22 cellular contexts compared by ENCODE assay signal in genomic region chr14:45715946-45716345, GRCh38.
"Had no signal": no experiment of that assay in that cellular context is flagged by ENCODE, and none has a peak within 500 bp of the region (broad histone marks: within the 10 kb centered on the region; RNA-seq: fewer than 3 reads in every experiment).

No MANE protein-coding gene starts in this region.

- H3K27me3 Mint-ChIP-seq: activated B cell treated with CpG ODN at 0.5 μM for 24 hours; activated CD4-positive, alpha-beta T cell treated with anti-CD3 and anti-CD28 coated beads for 36 hours; activated naive CD8-positive, alpha-beta T cell treated with anti-CD3 and anti-CD28 coated beads, Interleukin-2, amount 10 ng/mL, durations not matched to agents 7 days and 5 days; memory B cell; stimulated activated naive CD8-positive, alpha-beta T cell treated with anti-CD3 and anti-CD28 coated beads, Interleukin-15, Interleukin-2, amounts not matched to agents 100 ng/mL and 50 ng/mL, for 24 hours; T-helper 17 cell had no signal

- H3K36me3 ChIP-seq: gastrocnemius medialis, pancreas, tibial artery had no signal

- FAIRE-seq: endometrium, pancreas had no signal

- H3K27me3 ChIP-seq: gastrocnemius medialis, pancreas, tibial artery had no signal

- H3K4me3 ChIP-seq: gastrocnemius medialis, pancreas, skin epidermis, tibial artery had no signal

- H3K36me3 Mint-ChIP-seq: activated naive CD8-positive, alpha-beta T cell treated with anti-CD3 and anti-CD28 coated beads, Interleukin-2, amount 10 ng/mL, durations not matched to agents 7 days and 5 days; memory B cell had no signal

- H3K4me1 ChIP-seq: gastrocnemius medialis, pancreas, tibial artery had no signal

- H3K9me3 ChIP-seq: gastrocnemius medialis, pancreas, tibial artery had no signal

- H3K4me1 Mint-ChIP-seq: activated B cell treated with CpG ODN at 0.5 μM for 24 hours; activated CD4-positive, alpha-beta T cell treated with anti-CD3 and anti-CD28 coated beads for 36 hours; activated naive CD8-positive, alpha-beta T cell treated with anti-CD3 and anti-CD28 coated beads, Interleukin-2, amount 10 ng/mL, durations not matched to agents 7 days and 5 days; memory B cell; T-helper 17 cell had no signal

- H3K4me3 Mint-ChIP-seq: activated B cell treated with CpG ODN at 0.5 μM for 24 hours; activated CD4-positive, alpha-beta T cell treated with anti-CD3 and anti-CD28 coated beads for 36 hours; activated naive CD8-positive, alpha-beta T cell treated with anti-CD3 and anti-CD28 coated beads, Interleukin-2, amount 10 ng/mL, durations not matched to agents 7 days and 5 days; activated T-cell treated with anti-CD3 and anti-CD28 coated beads, Interleukin-2, amount 50 U/mL, for 4 hours; memory B cell; stimulated activated naive CD8-positive, alpha-beta T cell treated with anti-CD3 and anti-CD28 coated beads, Interleukin-15, Interleukin-2, amounts not matched to agents 100 ng/mL and 50 ng/mL, for 24 hours; T-helper 17 cell had no signal

- DNase-seq: activated B cell treated with CpG ODN at 0.5 μM for 24 hours; activated CD4-positive, alpha-beta T cell treated with anti-CD3 and anti-CD28 coated beads for 36 hours; activated CD4-positive, alpha-beta T cell treated with anti-CD3 and anti-CD28 coated beads, Interleukin-2, amount 50 U/mL, for 4 hours; activated CD8-positive, alpha-beta memory T cell treated with anti-CD3 and anti-CD28 coated beads for 24 hours; activated CD8-positive, alpha-beta memory T cell treated with anti-CD3 and anti-CD28 coated beads, Interleukin-2, amount 50 U/mL, for 4 hours; activated naive CD4-positive, alpha-beta T cell treated with Interleukin-2 at 50 U/mL for 16 hours; activated naive CD8-positive, alpha-beta T cell treated with anti-CD3 and anti-CD28 coated beads, Interleukin-2, amount 10 ng/mL, durations not matched to agents 7 days and 5 days; activated T-cell treated with anti-CD3 and anti-CD28 coated beads, Interleukin-2, amount 50 U/mL, for 4 hours; amniotic stem cell; cortex of kidney; gastrocnemius medialis; hippocampal formation; pancreas; stimulated activated CD4-positive, alpha-beta T cell treated with anti-CD3 and anti-CD28 coated beads, Interleukin-1b, Interleukin-23, amount 100 ng/mL, for 48 hours; substantia nigra; T-helper 17 cell; tibial artery had no signal

- ATAC-seq: activated CD4-positive, alpha-beta T cell treated with anti-CD3 and anti-CD28 coated beads for 36 hours; activated T-cell treated with anti-CD3 and anti-CD28 coated beads, Interleukin-2, amount 50 U/mL, for 4 hours; esophagus mucosa; gastrocnemius medialis; pancreas; T-helper 17 cell had no signal

- H3K27ac Mint-ChIP-seq: activated B cell treated with CpG ODN at 0.5 μM for 24 hours; activated CD4-positive, alpha-beta T cell treated with anti-CD3 and anti-CD28 coated beads for 36 hours; activated naive CD8-positive, alpha-beta T cell treated with anti-CD3 and anti-CD28 coated beads, Interleukin-2, amount 10 ng/mL, durations not matched to agents 7 days and 5 days; memory B cell; stimulated activated naive CD8-positive, alpha-beta T cell treated with anti-CD3 and anti-CD28 coated beads, Interleukin-15, Interleukin-2, amounts not matched to agents 100 ng/mL and 50 ng/mL, for 24 hours; T-helper 17 cell had no signal

- H3K27ac ChIP-seq: gastrocnemius medialis, pancreas, skin epidermis, tibial artery had no signal
